ENCODE assay signal across 8 cellular contexts in the genomic region with DNA sequence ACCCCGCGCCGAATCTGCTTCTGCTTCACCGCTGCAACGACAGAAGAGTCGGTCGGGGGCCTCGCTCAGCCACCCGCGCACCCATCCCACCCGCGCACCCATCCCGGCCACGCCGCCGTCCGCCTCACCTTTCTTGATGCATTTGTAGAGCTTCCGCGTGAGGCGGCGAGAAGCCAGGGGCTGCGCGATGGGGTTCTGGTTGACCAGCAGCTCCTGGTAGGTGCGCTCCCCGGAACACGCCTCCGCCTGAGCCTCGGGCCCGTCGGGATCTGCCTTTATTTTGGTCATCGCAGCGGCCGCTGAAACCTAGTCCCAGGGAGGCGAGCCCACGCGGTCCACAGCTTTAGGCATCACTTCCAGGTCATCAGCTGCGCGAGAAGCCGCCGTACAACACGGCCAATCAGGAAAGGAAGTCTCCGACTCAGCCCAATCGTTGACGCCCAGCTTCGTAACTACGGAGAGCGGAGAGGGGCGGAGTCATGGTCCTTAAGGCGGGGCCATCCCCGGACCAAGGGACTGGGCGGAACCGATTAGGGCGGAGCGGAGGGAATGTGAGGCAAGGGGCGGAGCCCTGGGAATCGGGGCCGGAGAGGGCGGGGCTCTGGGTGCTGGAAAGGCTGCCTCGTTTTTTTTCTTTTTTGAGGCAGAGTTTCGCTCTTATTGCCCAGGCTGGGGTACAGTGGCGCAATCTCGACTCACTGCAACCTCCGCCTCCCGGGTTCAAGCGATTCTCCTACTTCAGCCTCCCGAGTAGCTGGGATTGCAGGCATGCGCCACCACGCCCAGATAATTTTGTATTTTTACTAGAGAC. TPM values are rescaled to one million over a fixed set of nuclear protein-coding genes. Genes with fewer than 3 reads are reported as not detected.
DNase-seq lines count a peak whose midpoint lies in the region; ATAC-seq, FAIRE-seq and TF ChIP-seq lines count a peak whose summit lies in the region.

A gene (minus strand): TSS at position 356 of the 811 bp plus-strand sequence. CDS start 68 bp downstream, at position 288.

- peaks cover 0 to 12% (median 4%) of the 10 kb centered on the region in 3 donors for H3K4me1 ChIP-seq in pancreas
- H3K4me1 ChIP-seq in tibial artery: peaks cover 0 to 25% (median 17%) of the 10 kb centered on the region in 4 donors

- TF ChIP-seq CTCF in GM12864 (IDR thresholded peaks at IDR 0.05; ENCODE audit: low read depth, low read length, missing control alignments) (no peak), pancreas (IDR thresholded peaks at IDR 0.05) (no peak), tibial artery (IDR thresholded peaks at IDR 0.05) (no peak)

- H3K27me3 ChIP-seq in pancreas (no peaks in the 10 kb centered on the region), tibial artery (no peaks in the 10 kb centered on the region)

- H3K27ac ChIP-seq in pancreas (peak within 1 kb of the TSS in 1 of 4 donors; percentile 21), tibial artery (peak within 1 kb of the TSS; percentile 76)

- intact Hi-C loops in Right ventricle myocardium superior (cut with DNase I) (no loop called here), pancreas (cut with DNase I) (loop anchor here in 1 of 3 donors (10.0 kb wide), 1 partner anchor 79 kb away; no protein-coding TSS in a partner anchor), tibial artery (cut with DNase I; ENCODE audit: low total_unique reads) (loop anchor here (2.0 to 10.0 kb wide), 3 partner anchors 51 to 869 kb away; a partner anchor contains a TSS)

- H3K4me3 ChIP-seq in GM12864 (ENCODE audit: low read depth, low read length) (peak within 1 kb of the TSS; percentile 95), pancreas (peak within 1 kb of the TSS; percentile 68 to 79 (median 74)), tibial artery (peak within 1 kb of the TSS; percentile 69 to 75)

- peak; percentile 93 for DNase-seq in GM12864 (ENCODE audit: low read depth)
- peak; percentile 90 to 98 (median 97) for DNase-seq in NCI-H1417 (lab: John Stamatoyannopoulos, UW)
- DNase-seq in SW 1271 (lab: John Stamatoyannopoulos, UW): peak; percentile 97 to 99
- peak; percentile 97 for DNase-seq in activated naive CD8-positive, alpha-beta T cell treated with anti-CD3 and anti-CD28 coated beads, Interleukin-2, amount 50 U/mL, for 16 hours (ENCODE audit: low read depth, low spot score)
- peak; percentile 99 for DNase-seq in Right ventricle myocardium superior
- peak; percentile 97 to 100 (median 98) for DNase-seq in pancreas
- peak; percentile 98 to 99 for DNase-seq in tibial artery

- H3K36me3 ChIP-seq in pancreas (peaks cover 0 to 15% (median 6%) of the 10 kb centered on the region in 3 donors), tibial artery (peaks cover 2 to 28% (median 17%) of the 10 kb centered on the region in 3 donors)

- 2% methylated on average over 66 to 68 of the region's 68 CpGs for WGBS in pancreas, 2 donors

- ATAC-seq in HG02759 (IDR thresholded peaks at IDR 0.05; ENCODE audit: unreplicated experiment) (peak; percentile 99), Right ventricle myocardium superior (ENCODE audit: poor library complexity) (peak; percentile 99), pancreas (peak; percentile 99)

- H3K9me3 ChIP-seq in pancreas (no peaks in the 10 kb centered on the region), tibial artery (no peaks in the 10 kb centered on the region)

- peak; percentile 97 for FAIRE-seq in pancreas (lab: Jason Lieb, UNC)

RNA-seq across cellular contexts. Expression of the gene that starts here (rescaled TPM):
- total RNA-seq in Right ventricle myocardium superior (75.7 TPM), pancreas (10 to 100 TPM; 34.6 to 65.6 (median 53.9) TPM)
- 10 to 100 TPM; 50.7 to 84.7 TPM for polyA plus RNA-seq in pancreas
